In genomic region chr5:170420809-170421412, GRCh38 we compare ENCODE assay signal across 9 cellular contexts. TPM values are rescaled to one million over a fixed set of nuclear protein-coding genes. Genes with fewer than 3 reads are reported as not detected.
DNase-seq lines count a peak whose midpoint lies in the region; ATAC-seq, FAIRE-seq and TF ChIP-seq lines count a peak whose summit lies in the region.
"Had no signal": no experiment of that assay in that cellular context is flagged by ENCODE, and none has a peak within 500 bp of the region (broad histone marks: within the 10 kb centered on the region; RNA-seq: fewer than 3 reads in every experiment).

No MANE protein-coding gene starts in this region.

- H3K27ac ChIP-seq in kidney (ENCODE audit: low read depth in 2 of 2, low read length in 2 of 2): no peak overlapping the region

- peaks cover 17% of the 10 kb centered on the region for H3K27me3 ChIP-seq in HAP-1 (ENCODE audit: low read depth)

- no peaks in the 10 kb centered on the region for H3K4me1 ChIP-seq in HAP-1
- no peaks in the 10 kb centered on the region for H3K4me1 ChIP-seq in kidney (ENCODE audit: control insufficient read depth in 1 of 2, insufficient read depth in 1 of 2, low read depth in 1 of 2, low read length in 2 of 2)

- no peak for FAIRE-seq in kidney (lab: Jason Lieb, UNC)

- H3K4me3 ChIP-seq in HAP-1: no peak overlapping the region
- H3K4me3 ChIP-seq in kidney (ENCODE audit: low read length in 2 of 2): no peak overlapping the region

- intact Hi-C loops in kidney (cut with DNase I): loop anchor here (5.0 kb wide), 1 partner anchor 194 kb away; no protein-coding TSS in a partner anchor

- peak; percentile 70 for TF ChIP-seq CTCF in kidney (IDR thresholded peaks at IDR 0.05; ENCODE audit: borderline replicate concordance, extremely low read depth, insufficient read depth)

- ATAC-seq in GM21717 (IDR thresholded peaks at IDR 0.05; ENCODE audit: unreplicated experiment): no peak

- H3K9me3 ChIP-seq in HAP-1 (no peaks in the 10 kb centered on the region), kidney (ENCODE audit: control insufficient read depth in 1 of 2, low read length in 2 of 2) (no peaks in the 10 kb centered on the region)

- H3K9ac ChIP-seq in kidney (ENCODE audit: low read length in 2 of 2): no peak overlapping the region

- in situ Hi-C loops in HAP-1 (cut with MboI; ENCODE audit: low sequenced_read_pairs): loop anchor here (10.0 kb wide), 1 partner anchor 326 kb away; no protein-coding TSS in a partner anchor

- DNase-seq in COLO829 (ENCODE audit: low spot score): peak; percentile 61
- DNase-seq in HAP-1 (ENCODE audit: low spot score in 2 of 2): peak; percentile 57 to 80
- peak; percentile 63 for DNase-seq in NCI-H2227 (lab: John Stamatoyannopoulos, UW; ENCODE audit: unreplicated experiment)
- DNase-seq in activated CD4-positive, CD25-positive, alpha-beta regulatory T cell (lab: John Stamatoyannopoulos, UW): peak in 3 of 4 experiments; percentile 10 to 24 (median 14)
- peak; percentile 35 for DNase-seq in central memory CD4-positive, alpha-beta T cell
- no peak for DNase-seq in kidney
- DNase-seq in stimulated activated CD4-positive, alpha-beta T cell treated with anti-CD3 and anti-CD28 coated beads, Interleukin-4, amount 100 ng/mL, for 1 hour: peak; percentile 34

- no peaks in the 10 kb centered on the region for H3K36me3 ChIP-seq in HAP-1 (replicated peaks)
- no peaks in the 10 kb centered on the region for H3K36me3 ChIP-seq in kidney (ENCODE audit: control insufficient read depth in 1 of 2, insufficient read depth in 2 of 2, low read length in 2 of 2)

RNA-seq across cellular contexts. Expression of gene KCNMB1, which starts 31.7 kb away (rescaled TPM):
- total RNA-seq in kidney: 4.5 TPM
- polyA plus RNA-seq in kidney (ENCODE audit: insufficient read depth, low read depth, low replicate concordance): 2.1 TPM
- total RNA-seq: T-helper 1 cell treated with Interleukin-12 subunit alpha and Interleukin-12 subunit beta and Interleukin-4 antibody, amounts not matched to agents 30 ng/mL and 1 ng/mL, for 36 hours had no signal
